ENCODE assay signal across 10 cellular contexts in genomic region chr22:49788492-49788891, GRCh38. TPM values are rescaled to one million over a fixed set of nuclear protein-coding genes. Genes with fewer than 3 reads are reported as not detected.
A peak's percentile ranks its signal among the peaks of the same experiment; 100 is the strongest.
DNase-seq lines count a peak whose midpoint lies in the region; ATAC-seq and TF ChIP-seq lines count a peak whose summit lies in the region.
"Had no signal": no experiment of that assay in that cellular context is flagged by ENCODE, and none has a peak within 500 bp of the region (broad histone marks: within the 10 kb centered on the region; RNA-seq: fewer than 3 reads in every experiment).

No MANE protein-coding gene starts in this region.

- peaks cover 2% of the 10 kb centered on the region for H3K36me3 Mint-ChIP-seq in activated naive CD8-positive, alpha-beta T cell

- peak overlapping the region in 11 of 12 donors; percentile 62 to 86 (median 75) for H3K27ac ChIP-seq in heart left ventricle
- no peak overlapping the region for H3K27ac ChIP-seq in foreskin keratinocyte

- ATAC-seq in heart left ventricle, result peak; percentile 57 to 89 (median 68)
- ATAC-seq in foreskin keratinocyte, result no peak

- peak overlapping the region; percentile 62 for H3K27ac Mint-ChIP-seq in activated naive CD8-positive, alpha-beta T cell

- no peaks in the 10 kb centered on the region for H3K27me3 ChIP-seq in heart left ventricle
- no peaks in the 10 kb centered on the region for H3K27me3 ChIP-seq in skeletal muscle satellite cell (ENCODE audit: control insufficient read depth, insufficient read depth, low read length)
- no peaks in the 10 kb centered on the region for H3K27me3 ChIP-seq in foreskin keratinocyte

- DNase-seq in GM03348 (ENCODE audit: low spot score) (peak; percentile 87), heart left ventricle (peak; percentile 74 to 87 (median 80)), NCI-H446 treated with DMSO at 0.1 percent for 48 hours (lab: John Stamatoyannopoulos, UW) (no peak), foreskin keratinocyte (no peak), NCI-H524 treated with DMSO at 0.1 percent for 48 hours (lab: John Stamatoyannopoulos, UW) (no peak), NCI-H146 (lab: John Stamatoyannopoulos, UW) (no peak)
- DNase-seq: activated CD8-positive, alpha-beta memory T cell treated with anti-CD3 and anti-CD28 coated beads, Interleukin-2, amount 50 U/mL, for 48 hours; SHP77 had no signal

- peak in 1 of 12 donors; percentile 13 for TF ChIP-seq CTCF in heart left ventricle (IDR thresholded peaks at IDR 0.05)
- TF ChIP-seq CTCF in foreskin keratinocyte (conservative IDR thresholded peaks at IDR 0.05), result no peak

- H3K4me3 ChIP-seq in heart left ventricle (peak overlapping the region in 5 of 12 donors; percentile 1 to 29 (median 14)), skeletal muscle satellite cell (ENCODE audit: low read length) (no peak overlapping the region)

- peak overlapping the region; percentile 8 for H3K9ac ChIP-seq in skeletal muscle satellite cell (ENCODE audit: low read depth, low read length)

- 18 to 30% (median 20%) methylated on average over 11 of the region's 11 CpGs for WGBS in heart left ventricle, 4 donors

- H3K9me3 ChIP-seq in heart left ventricle, result no peaks in the 10 kb centered on the region
- no peaks in the 10 kb centered on the region for H3K9me3 ChIP-seq in skeletal muscle satellite cell (replicated peaks; ENCODE audit: low read length)

- H3K9me3 Mint-ChIP-seq in activated naive CD8-positive, alpha-beta T cell (ENCODE audit: low read depth), result no peaks in the 10 kb centered on the region

- H3K36me3 ChIP-seq in heart left ventricle, result peaks cover 0 to 75% (median 62%) of the 10 kb centered on the region in 9 donors
- peaks cover 77% of the 10 kb centered on the region for H3K36me3 ChIP-seq in skeletal muscle satellite cell (ENCODE audit: insufficient read depth, low read length)

- H3K4me2 ChIP-seq in skeletal muscle satellite cell (ENCODE audit: low read length), result peak overlapping the region; percentile 58

- no peaks in the 10 kb centered on the region for H3K27me3 Mint-ChIP-seq in activated naive CD8-positive, alpha-beta T cell

- H3K4me1 ChIP-seq in heart left ventricle (peaks cover 12 to 75% (median 66%) of the 10 kb centered on the region in 12 donors), skeletal muscle satellite cell (ENCODE audit: control insufficient read depth, insufficient read depth, low read length) (peaks cover 36% of the 10 kb centered on the region), foreskin keratinocyte (peaks cover 9% of the 10 kb centered on the region)

- intact Hi-C loops in heart left ventricle (cut with DNase I), result loop anchor here in 3 of 10 donors (5.0 to 10.0 kb wide), 2 partner anchors 39 to 126 kb away; partner anchors contain the start of genes BRD1 (in 2 of the 3), ALG12 (in 1 of the 3) and CRELD2 (in 1 of the 3)

- no peak for TF ChIP-seq POLR2A in heart left ventricle (IDR thresholded peaks at IDR 0.05)

- peaks cover 38% of the 10 kb centered on the region for H3K4me1 Mint-ChIP-seq in activated naive CD8-positive, alpha-beta T cell (ENCODE audit: low read depth)

- peak overlapping the region; percentile 81 for H3K4me3 Mint-ChIP-seq in activated naive CD8-positive, alpha-beta T cell

RNA-seq across cellular contexts. Expression of gene BRD1, which starts 39.2 kb away (rescaled TPM):
- total RNA-seq in heart left ventricle (10 to 100 TPM; 13.9 to 27.0 (median 18.5) TPM), foreskin keratinocyte (16.8 and 18.8 TPM in 2 replicates)
- polyA plus RNA-seq in heart left ventricle (10 to 100 TPM; 12.0 TPM), foreskin keratinocyte (7.6 and 8.5 TPM in 2 replicates)
- total RNA-seq in skeletal muscle satellite cell (2012; rRNA removed), result 14.7 and 15.1 TPM in 2 replicates

Comparison
In these comparisons a context has a peak if more than half of its experiments do, and no peak if none do; other contexts are left out.
1. DNase-seq: peak in GM03348 (single experiment) and heart left ventricle (5 of 5); none in NCI-H446 treated with DMSO at 0.1 percent for 48 hours (single experiment), foreskin keratinocyte (0 of 2), NCI-H524 treated with DMSO at 0.1 percent for 48 hours (single experiment) and NCI-H146 (single experiment).